In the genomic region with DNA sequence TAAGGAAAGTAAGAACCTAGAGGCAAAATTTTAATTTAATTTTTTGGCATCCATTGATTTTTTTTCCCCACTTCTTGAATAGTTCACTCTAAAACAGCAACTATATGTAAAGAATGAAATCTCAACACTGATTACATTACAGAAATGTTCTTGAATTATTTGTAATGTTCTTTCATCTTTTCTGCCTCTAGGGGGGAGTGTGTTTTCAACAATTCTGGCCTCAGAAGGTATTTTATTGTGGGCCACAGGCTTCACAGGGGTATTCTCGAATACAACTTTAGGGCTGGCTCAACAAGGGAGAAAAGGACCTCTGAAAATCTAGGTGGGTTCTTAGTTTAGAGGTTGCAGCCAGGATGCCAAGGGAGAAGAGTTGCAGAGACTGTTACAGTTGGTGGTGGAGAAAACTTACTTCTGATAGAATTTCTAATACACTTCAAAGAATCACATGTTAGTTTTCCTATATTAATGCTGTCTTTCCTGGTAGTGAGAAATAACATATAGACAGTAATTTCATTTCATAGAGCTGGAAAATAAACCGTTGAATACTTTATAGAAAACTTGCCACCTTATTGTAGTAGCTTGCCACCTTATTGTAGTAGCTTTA, we compare ENCODE assay signal across 10 cellular contexts. TPM values are rescaled to one million over a fixed set of nuclear protein-coding genes. Genes with fewer than 3 reads are reported as not detected.
DNase-seq lines count a peak whose midpoint lies in the region.
"Had no signal": no experiment of that assay in that cellular context is flagged by ENCODE, and none has a peak within 500 bp of the region (broad histone marks: within the 10 kb centered on the region; RNA-seq: fewer than 3 reads in every experiment).

No MANE protein-coding gene starts in this region.

- DNase-seq in DMS 273 (lab: John Stamatoyannopoulos, UW; ENCODE audit: unreplicated experiment), result peak; percentile 58
- no peak for DNase-seq in DMS 273 treated with DMSO at 0.1 percent for 48 hours (lab: John Stamatoyannopoulos, UW)
- peak; percentile 8 for DNase-seq in NCI-H2196 (lab: John Stamatoyannopoulos, UW; ENCODE audit: unreplicated experiment)
- peak; percentile 57 for DNase-seq in dermis blood vessel endothelial cell
- peak; percentile 34 for DNase-seq in renal cortical epithelial cell (ENCODE audit: low read depth)
- DNase-seq in middle frontal gyrus (ENCODE audit: extremely low spot score, low spot score), result no peak
- no peak for DNase-seq in pons (ENCODE audit: low spot score)
- no peak for DNase-seq in putamen (ENCODE audit: low spot score)
- DNase-seq: cerebellar nuclear complex had no signal

RNA-seq across cellular contexts. Expression of a gene that starts 3.6 kb away (rescaled TPM):
- total RNA-seq in dermis blood vessel endothelial cell, result 0.65 and 1.5 TPM in 2 replicates
- 2.8 and 16.0 TPM in 2 replicates for total RNA-seq in renal cortical epithelial cell
- total RNA-seq: B cell had no signal

Comparison
In these comparisons a context has a peak if more than half of its experiments do, and no peak if none do; other contexts are left out.
1. DNase-seq: peak in DMS 273 (single experiment), NCI-H2196 (single experiment), dermis blood vessel endothelial cell (single experiment) and renal cortical epithelial cell (single experiment); none in DMS 273 treated with DMSO at 0.1 percent for 48 hours (single experiment), middle frontal gyrus (single experiment), pons (single experiment) and putamen (single experiment).